In the genomic region with DNA sequence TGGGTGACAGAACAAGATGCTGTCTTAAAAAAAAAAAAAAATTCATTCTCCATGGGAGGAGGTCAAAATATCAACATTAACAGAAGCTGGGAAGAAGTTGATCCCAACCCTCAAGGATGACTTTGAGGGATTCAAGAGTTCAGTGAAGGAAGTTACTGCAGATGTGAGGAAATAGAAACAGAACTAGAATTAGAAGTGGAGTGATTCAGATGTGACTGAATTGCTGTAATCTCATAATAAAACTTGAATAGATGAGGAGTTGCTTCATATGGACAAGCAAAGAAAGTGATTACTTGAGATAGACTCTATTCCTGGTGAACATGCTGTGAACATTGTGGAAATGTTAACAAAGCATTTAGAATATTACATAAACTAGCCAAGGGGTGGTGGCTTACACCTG, we compare ENCODE assay signal across 16 cellular contexts. TPM values are rescaled to one million over a fixed set of nuclear protein-coding genes. Genes with fewer than 3 reads are reported as not detected.
"Had no signal": no experiment of that assay in that cellular context is flagged by ENCODE, and none has a peak within 500 bp of the region (broad histone marks: within the 10 kb centered on the region; RNA-seq: fewer than 3 reads in every experiment).

No MANE protein-coding gene starts in this region.

- H3K4me3 ChIP-seq: heart left ventricle, left ventricle myocardium inferior, thyroid gland had no signal

- DNase-seq: activated CD4-positive, alpha-beta T cell treated with anti-CD3 and anti-CD28 coated beads for 36 hours; activated naive CD4-positive, alpha-beta T cell treated with Interleukin-2 at 50 U/mL for 16 hours; activated naive CD8-positive, alpha-beta T cell treated with anti-CD3 and anti-CD28 coated beads, Interleukin-2, amount 50 U/mL, for 24 hours; effector CD4-positive, alpha-beta T cell; foreskin keratinocyte; heart left ventricle; left ventricle myocardium inferior; nephron progenitor cell; stimulated activated CD4-positive, alpha-beta T cell treated with anti-CD3 and anti-CD28 coated beads, Interleukin-15, amount 100 ng/mL, for 24 hours; stimulated activated CD4-positive, alpha-beta T cell treated with anti-CD3 and anti-CD28 coated beads, Interleukin-4, amount 100 ng/mL, for 4 hours; T-helper 9 cell; thyroid gland had no signal

- H3K9me3 ChIP-seq: thyroid gland had no signal

- H3K36me3 ChIP-seq: heart left ventricle, thyroid gland had no signal

- H3K27ac ChIP-seq: foreskin keratinocyte, left ventricle myocardium inferior, thyroid gland had no signal

- H3K27ac Mint-ChIP-seq: activated CD4-positive, alpha-beta T cell treated with anti-CD3 and anti-CD28 coated beads for 36 hours; activated naive CD8-positive, alpha-beta T cell treated with anti-CD3 and anti-CD28 coated beads, Interleukin-2, amount 50 U/mL, for 24 hours; memory B cell; nephron progenitor cell had no signal

- H3K27me3 ChIP-seq: foreskin keratinocyte, heart left ventricle, thyroid gland had no signal

- H3K4me3 Mint-ChIP-seq: activated CD4-positive, alpha-beta T cell treated with anti-CD3 and anti-CD28 coated beads for 36 hours; activated naive CD8-positive, alpha-beta T cell treated with anti-CD3 and anti-CD28 coated beads, Interleukin-2, amount 50 U/mL, for 24 hours; memory B cell; nephron progenitor cell had no signal

- ATAC-seq: activated CD4-positive, alpha-beta T cell treated with anti-CD3 and anti-CD28 coated beads for 36 hours; activated naive CD8-positive, alpha-beta T cell treated with anti-CD3 and anti-CD28 coated beads, Interleukin-2, amount 50 U/mL, for 24 hours; foreskin keratinocyte; heart left ventricle had no signal

- H3K27me3 Mint-ChIP-seq: activated CD4-positive, alpha-beta T cell treated with anti-CD3 and anti-CD28 coated beads for 36 hours; activated naive CD8-positive, alpha-beta T cell treated with anti-CD3 and anti-CD28 coated beads, Interleukin-2, amount 50 U/mL, for 24 hours; memory B cell had no signal

- H3K4me1 Mint-ChIP-seq: activated CD4-positive, alpha-beta T cell treated with anti-CD3 and anti-CD28 coated beads for 36 hours; activated naive CD8-positive, alpha-beta T cell treated with anti-CD3 and anti-CD28 coated beads, Interleukin-2, amount 50 U/mL, for 24 hours; memory B cell; nephron progenitor cell had no signal

RNA-seq across cellular contexts. Expression of gene RPEL1, which starts 19.7 kb away (rescaled TPM):
- total RNA-seq: activated CD4-positive, alpha-beta T cell treated with anti-CD3 and anti-CD28 coated beads for 36 hours; astrocyte; cardiac septum; foreskin keratinocyte; heart left ventricle; left ventricle myocardium inferior; osteocyte; thyroid gland had no signal

RNA-seq across cellular contexts. Expression of gene INA, which starts 50.9 kb away (rescaled TPM):
- total RNA-seq: left ventricle myocardium inferior had no signal
